ENCODE assay signal across 10 cellular contexts in genomic region chr3:111538687-111539086, GRCh38. TPM values are rescaled to one million over a fixed set of nuclear protein-coding genes. Genes with fewer than 3 reads are reported as not detected.
DNase-seq lines count a peak whose midpoint lies in the region; ATAC-seq and TF ChIP-seq lines count a peak whose summit lies in the region.
"Had no signal": no experiment of that assay in that cellular context is flagged by ENCODE, and none has a peak within 500 bp of the region (broad histone marks: within the 10 kb centered on the region; RNA-seq: fewer than 3 reads in every experiment).

No MANE protein-coding gene starts in this region.

- H3K36me3 ChIP-seq in left lung, result no peaks in the 10 kb centered on the region

- H3K4me3 ChIP-seq in left lung, result no peak overlapping the region
- H3K4me3 ChIP-seq: SK-N-MC had no signal

- peaks cover 15 to 21% of the 10 kb centered on the region in 2 donors for H3K4me1 ChIP-seq in left lung

- ATAC-seq in GM19025 (IDR thresholded peaks at IDR 0.05; ENCODE audit: low read depth, unreplicated experiment) (peak; percentile 8), HG02973 (IDR thresholded peaks at IDR 0.05; ENCODE audit: unreplicated experiment) (peak; percentile 63), left lung (peak; percentile 64)

- peak overlapping the region in 1 of 2 donors; percentile 50 for H3K27ac ChIP-seq in left lung
- H3K27ac ChIP-seq: SK-N-MC had no signal

- DNase-seq in RPMI7951 (ENCODE audit: low read depth), result peak; percentile 79
- no peak for DNase-seq in left lung
- no peak for DNase-seq in NCI-H2029 treated with DMSO at 0.1 percent for 48 hours (lab: John Stamatoyannopoulos, UW)
- DNase-seq in cardiac septum (ENCODE audit: low spot score), result no peak
- DNase-seq in stimulated activated CD4-positive, alpha-beta T cell treated with anti-CD3 and anti-CD28 coated beads, Interleukin-12 subunit alpha, Interleukin-12 subunit beta, amount 100 ng/mL, for 4 hours, result no peak
- no peak for DNase-seq in NCI-H345 (lab: John Stamatoyannopoulos, UW)

- TF ChIP-seq CTCF in left lung (IDR thresholded peaks at IDR 0.05), result no peak

- no peaks in the 10 kb centered on the region for H3K9me3 ChIP-seq in left lung

- intact Hi-C loops in left lung (cut with DNase I), result no loop called here
- intact Hi-C loops in cardiac septum (cut with DNase I), result no loop called here

- H3K27me3 ChIP-seq in left lung, result no peaks in the 10 kb centered on the region

RNA-seq across cellular contexts. Expression of gene CD96, which starts 3.3 kb away (rescaled TPM):
- total RNA-seq in RPMI7951 (2014; rRNA removed; shearing (Covaris generic)), result 2.2 and 4.2 TPM in 2 replicates
- total RNA-seq in left lung (1 to 10 TPM; 2.9 to 5.3 TPM), cardiac septum (0.57 TPM)
- total RNA-seq: kidney epithelial cell had no signal

RNA-seq across cellular contexts. Expression of gene ZBED2, which starts 56.5 kb away (rescaled TPM):
- not detected in 2 replicates for total RNA-seq in RPMI7951 (2014; rRNA removed; shearing (Covaris generic))
- total RNA-seq in left lung (10 to 100 TPM; 11.3 to 19.2 TPM), cardiac septum (not detected)

Comparison
In these comparisons a context has a peak if more than half of its experiments do, and no peak if none do; other contexts are left out.
1. ATAC-seq: peak in every context shown above with its lines; median percentile 64 in left lung; 63 in HG02973; 8 in GM19025.
2. RNA of gene ZBED2, which starts 56.5 kb away (total RNA-seq): 11.3 to 19.2 TPM in left lung; not detected in cardiac septum (single experiment) and not detected in RPMI7951; every median in the first group is over 10 times any median in the second.